In genomic region chr1:155078496-155079209, GRCh38 we compare ENCODE assay signal across 8 cellular contexts. TPM values are rescaled to one million over a fixed set of nuclear protein-coding genes. Genes with fewer than 3 reads are reported as not detected.
DNase-seq lines count a peak whose midpoint lies in the region; TF ChIP-seq lines count a peak whose summit lies in the region.

Gene EFNA3 (plus strand): TSS chr1:155078837. CDS start chr1:155078942, 105 bp downstream.

- no CpG with 5 or more reads among the region's 59 CpGs for WGBS in neuronal stem cell (ENCODE audit: extremely low coverage in 2 of 2, insufficient read length in 2 of 2, insufficient replicate concordance in 1 of 2), 2 donors

- peaks cover 57% of the 10 kb centered on the region for H3K27me3 Mint-ChIP-seq in type B pancreatic cell

- H2BK12ac ChIP-seq in neuronal stem cell (ENCODE audit: low read length), result peak within 1 kb of the TSS; percentile 69

- DNase-seq in AG08396 (ENCODE audit: low spot score) (peak; percentile 90), GM20000 (ENCODE audit: low spot score) (peak; percentile 94), foreskin fibroblast (peak; percentile 50 to 82), neuronal stem cell (ENCODE audit: low spot score) (peak; percentile 78), type B pancreatic cell (ENCODE audit: extremely low spot score, unreplicated experiment) (peak; percentile 81), inferior parietal cortex (ENCODE audit: extremely low spot score) (no peak)
- DNase-seq in activated effector memory CD4-positive, alpha-beta T cell treated with Interleukin-2 at 50 U/mL for 16 hours, result peak; percentile 54

- no peak for TF ChIP-seq CTCF in GM20000 (IDR thresholded peaks at IDR 0.05; ENCODE audit: extremely low read depth, missing control alignments)
- no peak for TF ChIP-seq CTCF in OCI-LY1 (IDR thresholded peaks at IDR 0.05; ENCODE audit: low read length)
- no peak for TF ChIP-seq CTCF in foreskin fibroblast (IDR thresholded peaks at IDR 0.05; ENCODE audit: low read depth, low read length)
- no peak for TF ChIP-seq CTCF in type B pancreatic cell (conservative IDR thresholded peaks at IDR 0.05)

- no peak within 1 kb of the TSS for H2AFZ ChIP-seq in OCI-LY1 (ENCODE audit: low read length)
- H2AFZ ChIP-seq in neuronal stem cell (ENCODE audit: low read length), result peak within 1 kb of the TSS; percentile 80

- no peak within 1 kb of the TSS for H4K91ac ChIP-seq in neuronal stem cell (ENCODE audit: low read depth, low read length, poor library complexity)

- peak within 1 kb of the TSS; percentile 98 for H3K18ac ChIP-seq in neuronal stem cell (ENCODE audit: low read length)

- H3K4me1 Mint-ChIP-seq in type B pancreatic cell (ENCODE audit: unreplicated experiment), result peaks cover 22% of the 10 kb centered on the region

- H3K4me3 ChIP-seq in OCI-LY1 (ENCODE audit: low read depth, low read length, poor library complexity, severe bottlenecking) (peak within 1 kb of the TSS; percentile 52), foreskin fibroblast (ENCODE audit: low read depth in 1 of 2, low read length in 2 of 2) (peak within 1 kb of the TSS; percentile 19 to 42), neuronal stem cell (ENCODE audit: low read length in 2 of 2) (peak within 1 kb of the TSS; percentile 74 to 88)

- H2AK5ac ChIP-seq in neuronal stem cell (ENCODE audit: low read depth, low read length), result peak within 1 kb of the TSS; percentile 86

- no peak within 1 kb of the TSS for H4K8ac ChIP-seq in neuronal stem cell (ENCODE audit: low read depth, low read length)

- no peaks in the 10 kb centered on the region for H3K36me3 Mint-ChIP-seq in type B pancreatic cell

- no peaks in the 10 kb centered on the region for H3K9me3 Mint-ChIP-seq in type B pancreatic cell

- peak within 1 kb of the TSS; percentile 23 for H2BK120ac ChIP-seq in neuronal stem cell (ENCODE audit: low read depth, low read length)

- no peak within 1 kb of the TSS for H3K4ac ChIP-seq in neuronal stem cell (ENCODE audit: low read length)

- no peaks in the 10 kb centered on the region for H3K79me1 ChIP-seq in neuronal stem cell (ENCODE audit: low read depth, low read length)

- H3K27ac Mint-ChIP-seq in type B pancreatic cell, result peak within 1 kb of the TSS; percentile 74

- peak within 1 kb of the TSS; percentile 90 for H3K23ac ChIP-seq in neuronal stem cell (ENCODE audit: low read depth, low read length, poor library complexity)

- peak within 1 kb of the TSS; percentile 88 for H2BK15ac ChIP-seq in neuronal stem cell (ENCODE audit: low read length)

- H3K4me1 ChIP-seq in OCI-LY1 (ENCODE audit: insufficient read depth, low read length, severe bottlenecking) (peaks cover 43% of the 10 kb centered on the region), neuronal stem cell (ENCODE audit: control insufficient read depth in 2 of 2, insufficient read depth in 1 of 2, low read depth in 1 of 2, low read length in 2 of 2) (peaks cover 24 to 42% of the 10 kb centered on the region in 2 donors)

- H3K27me3 ChIP-seq in OCI-LY1 (ENCODE audit: insufficient read depth, low read length), result peaks cover 6% of the 10 kb centered on the region; the same call in 1 of the 2 replicates
- peaks cover 30 to 46% (median 32%) of the 10 kb centered on the region in 3 experiments for H3K27me3 ChIP-seq in neuronal stem cell (ENCODE audit: control insufficient read depth in 3 of 3, insufficient read depth in 3 of 3, low read depth in 1 of 3, low read length in 3 of 3)

- no peaks in the 10 kb centered on the region for H3K9me3 ChIP-seq in OCI-LY1 (ENCODE audit: low read length)
- H3K9me3 ChIP-seq in neuronal stem cell (replicated peaks in 1 of 2; ENCODE audit: control insufficient read depth in 2 of 2, insufficient read depth in 1 of 2, low read depth in 1 of 2, low read length in 2 of 2), result peaks cover 0 to 2% of the 10 kb centered on the region in 2 donors

- H3K9me2 ChIP-seq in OCI-LY1 (ENCODE audit: low read depth, low read length), result no peaks in the 10 kb centered on the region

- H3K4me2 ChIP-seq in OCI-LY1 (ENCODE audit: low read length) (peak within 1 kb of the TSS; percentile 59), neuronal stem cell (ENCODE audit: insufficient read depth, low read length, poor library complexity, severe bottlenecking) (peak within 1 kb of the TSS; percentile 98)

- no peak within 1 kb of the TSS for H3K27ac ChIP-seq in OCI-LY1 (ENCODE audit: low read depth, low read length, poor library complexity, severe bottlenecking)
- H3K27ac ChIP-seq in neuronal stem cell (replicated peaks; ENCODE audit: low read length), result no peak within 1 kb of the TSS

- H3K4me3 Mint-ChIP-seq in type B pancreatic cell, result peak within 1 kb of the TSS; percentile 90

- H3K36me3 ChIP-seq in OCI-LY1 (ENCODE audit: insufficient read depth, low read length) (no peaks in the 10 kb centered on the region), neuronal stem cell (replicated peaks in 1 of 2; ENCODE audit: control insufficient read depth in 2 of 2, insufficient read depth in 2 of 2, low read length in 2 of 2) (no peaks in the 10 kb centered on the region)

- H3K79me2 ChIP-seq in OCI-LY1 (ENCODE audit: insufficient read depth, low read length), result no peaks in the 10 kb centered on the region

- H4K20me1 ChIP-seq in OCI-LY1 (ENCODE audit: insufficient read depth, low read length), result no peaks in the 10 kb centered on the region

- H3K9ac ChIP-seq in OCI-LY1 (ENCODE audit: low read length), result peak within 1 kb of the TSS; percentile 10; the same call in 1 of the 2 replicates
- H3K9ac ChIP-seq in neuronal stem cell (ENCODE audit: low read depth, low read length, poor library complexity), result peak within 1 kb of the TSS; percentile 93

- peak within 1 kb of the TSS; percentile 56 for H2BK5ac ChIP-seq in neuronal stem cell (ENCODE audit: low read length)

- H3F3A ChIP-seq in OCI-LY1 (ENCODE audit: insufficient read depth, low read length), result no peaks in the 10 kb centered on the region

- H3K14ac ChIP-seq in neuronal stem cell (ENCODE audit: low read length), result peak within 1 kb of the TSS; percentile 28

RNA-seq across cellular contexts. Expression of gene EFNA3, which starts in this region (rescaled TPM):
- polyA plus RNA-seq in neuronal stem cell (2013, experiment 1 of 2), result 15.2 TPM
- polyA plus RNA-seq in neuronal stem cell (2013, experiment 2 of 2), result 14.6 TPM
- 3.4 and 4.7 TPM in 2 replicates for total RNA-seq in type B pancreatic cell (ENCODE audit: low replicate concordance)

Comparison
In these comparisons a context has a peak if more than half of its experiments do, and no peak if none do; other contexts are left out.
1. H3K4me3 ChIP-seq: peak in every context shown above with its lines; median percentile 81 in neuronal stem cell; 52 in OCI-LY1; 30 in foreskin fibroblast.